In the genomic region with DNA sequence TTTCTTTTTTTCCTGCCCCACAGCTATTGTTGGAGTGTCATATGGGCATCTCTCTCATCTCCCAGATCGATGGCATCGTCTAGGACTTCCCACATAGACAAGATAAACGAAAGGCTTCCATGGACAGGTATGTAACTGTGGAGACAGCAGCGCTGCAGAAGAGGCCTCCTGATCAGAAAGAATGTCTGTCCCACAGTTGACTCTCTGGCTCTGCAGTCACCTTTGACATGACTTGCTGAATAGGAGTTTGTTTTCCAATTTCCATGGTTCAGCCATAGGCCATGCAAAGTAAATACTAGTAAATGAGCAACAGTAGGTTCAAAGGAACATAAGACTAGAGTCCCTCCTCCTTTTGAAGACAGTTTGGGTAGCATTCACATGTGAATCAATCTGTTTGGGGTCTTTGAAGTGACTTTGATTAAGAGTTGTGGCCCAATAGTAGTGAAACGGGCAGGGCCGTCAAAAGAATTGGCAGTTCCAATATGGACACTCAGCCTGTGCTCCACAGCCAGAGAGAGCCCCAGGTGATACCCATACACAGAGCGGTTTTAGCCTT, we compare ENCODE assay signal across 1 cellular context.
A peak's percentile ranks its signal among the peaks of the same experiment; 100 is the strongest.
TF ChIP-seq lines count a peak whose summit lies in the region.

No MANE protein-coding gene starts in this region.

TF ChIP-seq in HepG2, 621 proteins besides CTCF, POLR2A, EP300 and RAD21 (continued from another document and continues in another):
- TF ChIP-seq MED8 (CRISPR knock-in tag; IDR thresholded peaks at IDR 0.05; ENCODE audit: insufficient replicate concordance): peak; percentile 96
- TF ChIP-seq, protein P1, sequence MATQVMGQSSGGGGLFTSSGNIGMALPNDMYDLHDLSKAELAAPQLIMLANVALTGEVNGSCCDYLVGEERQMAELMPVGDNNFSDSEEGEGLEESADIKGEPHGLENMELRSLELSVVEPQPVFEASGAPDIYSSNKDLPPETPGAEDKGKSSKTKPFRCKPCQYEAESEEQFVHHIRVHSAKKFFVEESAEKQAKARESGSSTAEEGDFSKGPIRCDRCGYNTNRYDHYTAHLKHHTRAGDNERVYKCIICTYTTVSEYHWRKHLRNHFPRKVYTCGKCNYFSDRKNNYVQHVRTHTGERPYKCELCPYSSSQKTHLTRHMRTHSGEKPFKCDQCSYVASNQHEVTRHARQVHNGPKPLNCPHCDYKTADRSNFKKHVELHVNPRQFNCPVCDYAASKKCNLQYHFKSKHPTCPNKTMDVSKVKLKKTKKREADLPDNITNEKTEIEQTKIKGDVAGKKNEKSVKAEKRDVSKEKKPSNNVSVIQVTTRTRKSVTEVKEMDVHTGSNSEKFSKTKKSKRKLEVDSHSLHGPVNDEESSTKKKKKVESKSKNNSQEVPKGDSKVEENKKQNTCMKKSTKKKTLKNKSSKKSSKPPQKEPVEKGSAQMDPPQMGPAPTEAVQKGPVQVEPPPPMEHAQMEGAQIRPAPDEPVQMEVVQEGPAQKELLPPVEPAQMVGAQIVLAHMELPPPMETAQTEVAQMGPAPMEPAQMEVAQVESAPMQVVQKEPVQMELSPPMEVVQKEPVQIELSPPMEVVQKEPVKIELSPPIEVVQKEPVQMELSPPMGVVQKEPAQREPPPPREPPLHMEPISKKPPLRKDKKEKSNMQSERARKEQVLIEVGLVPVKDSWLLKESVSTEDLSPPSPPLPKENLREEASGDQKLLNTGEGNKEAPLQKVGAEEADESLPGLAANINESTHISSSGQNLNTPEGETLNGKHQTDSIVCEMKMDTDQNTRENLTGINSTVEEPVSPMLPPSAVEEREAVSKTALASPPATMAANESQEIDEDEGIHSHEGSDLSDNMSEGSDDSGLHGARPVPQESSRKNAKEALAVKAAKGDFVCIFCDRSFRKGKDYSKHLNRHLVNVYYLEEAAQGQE (IDR thresholded peaks at IDR 0.05; ENCODE audit: borderline replicate concordance in 1 of 2, low read depth in 1 of 2, low read length in 2 of 2): peak in 1 of 2 experiments; percentile 79; a peak in 2 of 4 replicates
- no peak for TF ChIP-seq ZNF354B (CRISPR knock-in tag; IDR thresholded peaks at IDR 0.05)
- 0 out of 2 replicates have a peak, but pooled peaks have one; percentile 63 for TF ChIP-seq TBP (CRISPR knock-in tag; IDR thresholded peaks at IDR 0.05)
- TF ChIP-seq ZNF615 (CRISPR knock-in tag; IDR thresholded peaks at IDR 0.05; ENCODE audit: borderline replicate concordance): peak; percentile 71; the same call in 1 of the 2 replicates
- peak; percentile 99 for TF ChIP-seq TBX2 (CRISPR knock-in tag; IDR thresholded peaks at IDR 0.05; ENCODE audit: borderline replicate concordance)
- TF ChIP-seq, protein P2, sequence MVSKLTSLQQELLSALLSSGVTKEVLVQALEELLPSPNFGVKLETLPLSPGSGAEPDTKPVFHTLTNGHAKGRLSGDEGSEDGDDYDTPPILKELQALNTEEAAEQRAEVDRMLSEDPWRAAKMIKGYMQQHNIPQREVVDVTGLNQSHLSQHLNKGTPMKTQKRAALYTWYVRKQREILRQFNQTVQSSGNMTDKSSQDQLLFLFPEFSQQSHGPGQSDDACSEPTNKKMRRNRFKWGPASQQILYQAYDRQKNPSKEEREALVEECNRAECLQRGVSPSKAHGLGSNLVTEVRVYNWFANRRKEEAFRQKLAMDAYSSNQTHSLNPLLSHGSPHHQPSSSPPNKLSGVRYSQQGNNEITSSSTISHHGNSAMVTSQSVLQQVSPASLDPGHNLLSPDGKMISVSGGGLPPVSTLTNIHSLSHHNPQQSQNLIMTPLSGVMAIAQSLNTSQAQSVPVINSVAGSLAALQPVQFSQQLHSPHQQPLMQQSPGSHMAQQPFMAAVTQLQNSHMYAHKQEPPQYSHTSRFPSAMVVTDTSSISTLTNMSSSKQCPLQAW (CRISPR knock-in tag; IDR thresholded peaks at IDR 0.05): peak; percentile 100
- TF ChIP-seq ZNF879 (CRISPR knock-in tag; IDR thresholded peaks at IDR 0.05): no peak
- TF ChIP-seq, protein P3, sequence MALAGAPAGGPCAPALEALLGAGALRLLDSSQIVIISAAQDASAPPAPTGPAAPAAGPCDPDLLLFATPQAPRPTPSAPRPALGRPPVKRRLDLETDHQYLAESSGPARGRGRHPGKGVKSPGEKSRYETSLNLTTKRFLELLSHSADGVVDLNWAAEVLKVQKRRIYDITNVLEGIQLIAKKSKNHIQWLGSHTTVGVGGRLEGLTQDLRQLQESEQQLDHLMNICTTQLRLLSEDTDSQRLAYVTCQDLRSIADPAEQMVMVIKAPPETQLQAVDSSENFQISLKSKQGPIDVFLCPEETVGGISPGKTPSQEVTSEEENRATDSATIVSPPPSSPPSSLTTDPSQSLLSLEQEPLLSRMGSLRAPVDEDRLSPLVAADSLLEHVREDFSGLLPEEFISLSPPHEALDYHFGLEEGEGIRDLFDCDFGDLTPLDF (CRISPR knock-in tag; IDR thresholded peaks at IDR 0.05): no peak
- TF ChIP-seq, protein P4, sequence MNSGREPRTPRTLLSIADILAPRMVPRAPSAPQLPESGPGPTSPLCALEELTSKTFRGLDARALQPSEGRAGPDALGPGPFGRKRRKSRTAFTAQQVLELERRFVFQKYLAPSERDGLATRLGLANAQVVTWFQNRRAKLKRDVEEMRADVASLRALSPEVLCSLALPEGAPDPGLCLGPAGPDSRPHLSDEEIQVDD (CRISPR knock-in tag; IDR thresholded peaks at IDR 0.05; ENCODE audit: borderline replicate concordance): no peak
- TF ChIP-seq ZNF180 (CRISPR knock-in tag; IDR thresholded peaks at IDR 0.05; ENCODE audit: borderline replicate concordance, low read depth): no peak
- no peak; the same call in 1 of the 2 replicates for TF ChIP-seq SRY (CRISPR knock-in tag; IDR thresholded peaks at IDR 0.05)
- peak; percentile 51 for TF ChIP-seq ZNF24 (IDR thresholded peaks at IDR 0.05)
- TF ChIP-seq MTF1 (CRISPR knock-in tag; IDR thresholded peaks at IDR 0.05): peak; percentile 78; the same call in 1 of the 2 replicates
- TF ChIP-seq ZNF441 (CRISPR knock-in tag; IDR thresholded peaks at IDR 0.05; ENCODE audit: borderline replicate concordance): peak; percentile 86
- no peak for TF ChIP-seq SRSF4 (IDR thresholded peaks at IDR 0.05; ENCODE audit: low read depth, low read length, poor library complexity, severe bottlenecking)
- TF ChIP-seq ZNF10 (CRISPR knock-in tag; IDR thresholded peaks at IDR 0.05; ENCODE audit: borderline replicate concordance, low read depth): no peak
- no peak for TF ChIP-seq ZNF589 (CRISPR knock-in tag; conservative IDR thresholded peaks at IDR 0.05)
- TF ChIP-seq, protein P5, sequence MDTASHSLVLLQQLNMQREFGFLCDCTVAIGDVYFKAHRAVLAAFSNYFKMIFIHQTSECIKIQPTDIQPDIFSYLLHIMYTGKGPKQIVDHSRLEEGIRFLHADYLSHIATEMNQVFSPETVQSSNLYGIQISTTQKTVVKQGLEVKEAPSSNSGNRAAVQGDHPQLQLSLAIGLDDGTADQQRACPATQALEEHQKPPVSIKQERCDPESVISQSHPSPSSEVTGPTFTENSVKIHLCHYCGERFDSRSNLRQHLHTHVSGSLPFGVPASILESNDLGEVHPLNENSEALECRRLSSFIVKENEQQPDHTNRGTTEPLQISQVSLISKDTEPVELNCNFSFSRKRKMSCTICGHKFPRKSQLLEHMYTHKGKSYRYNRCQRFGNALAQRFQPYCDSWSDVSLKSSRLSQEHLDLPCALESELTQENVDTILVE (CRISPR knock-in tag; IDR thresholded peaks at IDR 0.05): peak; percentile 85
- no peak; the same call in 1 of the 2 replicates for TF ChIP-seq SSRP1 (CRISPR knock-in tag; IDR thresholded peaks at IDR 0.05)
- TF ChIP-seq, protein P6, sequence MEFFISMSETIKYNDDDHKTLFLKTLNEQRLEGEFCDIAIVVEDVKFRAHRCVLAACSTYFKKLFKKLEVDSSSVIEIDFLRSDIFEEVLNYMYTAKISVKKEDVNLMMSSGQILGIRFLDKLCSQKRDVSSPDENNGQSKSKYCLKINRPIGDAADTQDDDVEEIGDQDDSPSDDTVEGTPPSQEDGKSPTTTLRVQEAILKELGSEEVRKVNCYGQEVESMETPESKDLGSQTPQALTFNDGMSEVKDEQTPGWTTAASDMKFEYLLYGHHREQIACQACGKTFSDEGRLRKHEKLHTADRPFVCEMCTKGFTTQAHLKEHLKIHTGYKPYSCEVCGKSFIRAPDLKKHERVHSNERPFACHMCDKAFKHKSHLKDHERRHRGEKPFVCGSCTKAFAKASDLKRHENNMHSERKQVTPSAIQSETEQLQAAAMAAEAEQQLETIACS (CRISPR knock-in tag; IDR thresholded peaks at IDR 0.05): no peak
- TF ChIP-seq GTF3A (CRISPR knock-in tag; conservative IDR thresholded peaks at IDR 0.05): no peak
- TF ChIP-seq MAF1 (CRISPR knock-in tag; IDR thresholded peaks at IDR 0.05; ENCODE audit: borderline replicate concordance): no peak
- no peak; the same call in 1 of the 2 replicates for TF ChIP-seq ZNF782 (CRISPR knock-in tag; IDR thresholded peaks at IDR 0.05; ENCODE audit: borderline replicate concordance)
- 0 out of 2 replicates have a peak, but pooled peaks have one; percentile 66 for TF ChIP-seq ZNF510 (CRISPR knock-in tag; IDR thresholded peaks at IDR 0.05; ENCODE audit: low read depth)
- TF ChIP-seq, protein P7, sequence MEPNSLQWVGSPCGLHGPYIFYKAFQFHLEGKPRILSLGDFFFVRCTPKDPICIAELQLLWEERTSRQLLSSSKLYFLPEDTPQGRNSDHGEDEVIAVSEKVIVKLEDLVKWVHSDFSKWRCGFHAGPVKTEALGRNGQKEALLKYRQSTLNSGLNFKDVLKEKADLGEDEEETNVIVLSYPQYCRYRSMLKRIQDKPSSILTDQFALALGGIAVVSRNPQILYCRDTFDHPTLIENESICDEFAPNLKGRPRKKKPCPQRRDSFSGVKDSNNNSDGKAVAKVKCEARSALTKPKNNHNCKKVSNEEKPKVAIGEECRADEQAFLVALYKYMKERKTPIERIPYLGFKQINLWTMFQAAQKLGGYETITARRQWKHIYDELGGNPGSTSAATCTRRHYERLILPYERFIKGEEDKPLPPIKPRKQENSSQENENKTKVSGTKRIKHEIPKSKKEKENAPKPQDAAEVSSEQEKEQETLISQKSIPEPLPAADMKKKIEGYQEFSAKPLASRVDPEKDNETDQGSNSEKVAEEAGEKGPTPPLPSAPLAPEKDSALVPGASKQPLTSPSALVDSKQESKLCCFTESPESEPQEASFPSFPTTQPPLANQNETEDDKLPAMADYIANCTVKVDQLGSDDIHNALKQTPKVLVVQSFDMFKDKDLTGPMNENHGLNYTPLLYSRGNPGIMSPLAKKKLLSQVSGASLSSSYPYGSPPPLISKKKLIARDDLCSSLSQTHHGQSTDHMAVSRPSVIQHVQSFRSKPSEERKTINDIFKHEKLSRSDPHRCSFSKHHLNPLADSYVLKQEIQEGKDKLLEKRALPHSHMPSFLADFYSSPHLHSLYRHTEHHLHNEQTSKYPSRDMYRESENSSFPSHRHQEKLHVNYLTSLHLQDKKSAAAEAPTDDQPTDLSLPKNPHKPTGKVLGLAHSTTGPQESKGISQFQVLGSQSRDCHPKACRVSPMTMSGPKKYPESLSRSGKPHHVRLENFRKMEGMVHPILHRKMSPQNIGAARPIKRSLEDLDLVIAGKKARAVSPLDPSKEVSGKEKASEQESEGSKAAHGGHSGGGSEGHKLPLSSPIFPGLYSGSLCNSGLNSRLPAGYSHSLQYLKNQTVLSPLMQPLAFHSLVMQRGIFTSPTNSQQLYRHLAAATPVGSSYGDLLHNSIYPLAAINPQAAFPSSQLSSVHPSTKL (CRISPR knock-in tag; IDR thresholded peaks at IDR 0.05): peak; percentile 100
- peak; percentile 98 for TF ChIP-seq TEAD3 (CRISPR knock-in tag; optimal IDR thresholded peaks at IDR 0.05; ENCODE audit: borderline replicate concordance)
- no peak for TF ChIP-seq THYN1 (CRISPR knock-in tag; IDR thresholded peaks at IDR 0.05; ENCODE audit: borderline replicate concordance, low read depth)
- TF ChIP-seq CHD4 (IDR thresholded peaks at IDR 0.05; ENCODE audit: borderline replicate concordance, low read length): peak; percentile 33
- peak; percentile 96 for TF ChIP-seq NFKBIZ (CRISPR knock-in tag; IDR thresholded peaks at IDR 0.05)
- TF ChIP-seq CCDC6 (CRISPR knock-in tag; IDR thresholded peaks at IDR 0.05): peak; percentile 85
- peak; percentile 83 for TF ChIP-seq SATB2 (CRISPR knock-in tag; IDR thresholded peaks at IDR 0.05)
- no peak for TF ChIP-seq ZNF296 (CRISPR knock-in tag; conservative IDR thresholded peaks at IDR 0.05)
- peak; percentile 72; the same call in 1 of the 2 replicates for TF ChIP-seq MXD4 (CRISPR knock-in tag; IDR thresholded peaks at IDR 0.05)
- TF ChIP-seq KDM3A (CRISPR knock-in tag; IDR thresholded peaks at IDR 0.05; ENCODE audit: low read depth): no peak
- TF ChIP-seq, protein P8, sequence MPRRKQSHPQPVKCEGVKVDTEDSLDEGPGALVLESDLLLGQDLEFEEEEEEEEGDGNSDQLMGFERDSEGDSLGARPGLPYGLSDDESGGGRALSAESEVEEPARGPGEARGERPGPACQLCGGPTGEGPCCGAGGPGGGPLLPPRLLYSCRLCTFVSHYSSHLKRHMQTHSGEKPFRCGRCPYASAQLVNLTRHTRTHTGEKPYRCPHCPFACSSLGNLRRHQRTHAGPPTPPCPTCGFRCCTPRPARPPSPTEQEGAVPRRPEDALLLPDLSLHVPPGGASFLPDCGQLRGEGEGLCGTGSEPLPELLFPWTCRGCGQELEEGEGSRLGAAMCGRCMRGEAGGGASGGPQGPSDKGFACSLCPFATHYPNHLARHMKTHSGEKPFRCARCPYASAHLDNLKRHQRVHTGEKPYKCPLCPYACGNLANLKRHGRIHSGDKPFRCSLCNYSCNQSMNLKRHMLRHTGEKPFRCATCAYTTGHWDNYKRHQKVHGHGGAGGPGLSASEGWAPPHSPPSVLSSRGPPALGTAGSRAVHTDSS (CRISPR knock-in tag; conservative IDR thresholded peaks at IDR 0.05): no peak
- no peak for TF ChIP-seq ZNF841 (CRISPR knock-in tag; IDR thresholded peaks at IDR 0.05; ENCODE audit: borderline replicate concordance)
- TF ChIP-seq SKI (IDR thresholded peaks at IDR 0.05; ENCODE audit: partially characterized antibody): peak; percentile 99
- peak; percentile 99 for TF ChIP-seq SALL1 (CRISPR knock-in tag; IDR thresholded peaks at IDR 0.05)
- TF ChIP-seq, protein P9, sequence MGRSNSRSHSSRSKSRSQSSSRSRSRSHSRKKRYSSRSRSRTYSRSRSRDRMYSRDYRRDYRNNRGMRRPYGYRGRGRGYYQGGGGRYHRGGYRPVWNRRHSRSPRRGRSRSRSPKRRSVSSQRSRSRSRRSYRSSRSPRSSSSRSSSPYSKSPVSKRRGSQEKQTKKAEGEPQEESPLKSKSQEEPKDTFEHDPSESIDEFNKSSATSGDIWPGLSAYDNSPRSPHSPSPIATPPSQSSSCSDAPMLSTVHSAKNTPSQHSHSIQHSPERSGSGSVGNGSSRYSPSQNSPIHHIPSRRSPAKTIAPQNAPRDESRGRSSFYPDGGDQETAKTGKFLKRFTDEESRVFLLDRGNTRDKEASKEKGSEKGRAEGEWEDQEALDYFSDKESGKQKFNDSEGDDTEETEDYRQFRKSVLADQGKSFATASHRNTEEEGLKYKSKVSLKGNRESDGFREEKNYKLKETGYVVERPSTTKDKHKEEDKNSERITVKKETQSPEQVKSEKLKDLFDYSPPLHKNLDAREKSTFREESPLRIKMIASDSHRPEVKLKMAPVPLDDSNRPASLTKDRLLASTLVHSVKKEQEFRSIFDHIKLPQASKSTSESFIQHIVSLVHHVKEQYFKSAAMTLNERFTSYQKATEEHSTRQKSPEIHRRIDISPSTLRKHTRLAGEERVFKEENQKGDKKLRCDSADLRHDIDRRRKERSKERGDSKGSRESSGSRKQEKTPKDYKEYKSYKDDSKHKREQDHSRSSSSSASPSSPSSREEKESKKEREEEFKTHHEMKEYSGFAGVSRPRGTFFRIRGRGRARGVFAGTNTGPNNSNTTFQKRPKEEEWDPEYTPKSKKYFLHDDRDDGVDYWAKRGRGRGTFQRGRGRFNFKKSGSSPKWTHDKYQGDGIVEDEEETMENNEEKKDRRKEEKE (IDR thresholded peaks at IDR 0.05): no peak
- peak; percentile 85 for TF ChIP-seq TGIF2 (CRISPR knock-in tag; IDR thresholded peaks at IDR 0.05)
- TF ChIP-seq ZNF75D (CRISPR knock-in tag; IDR thresholded peaks at IDR 0.05; ENCODE audit: borderline replicate concordance): no peak
- peak; percentile 98 for TF ChIP-seq SOX5 (CRISPR knock-in tag; IDR thresholded peaks at IDR 0.05; ENCODE audit: borderline replicate concordance)
- no peak for TF ChIP-seq KLF15 (CRISPR knock-in tag; IDR thresholded peaks at IDR 0.05; ENCODE audit: borderline replicate concordance)
